ENCODE assay signal across 24 cellular contexts in genomic region chr3:138127636-138128365, GRCh38. TPM values are rescaled to one million over a fixed set of nuclear protein-coding genes. Genes with fewer than 3 reads are reported as not detected.
"Had no signal": no experiment of that assay in that cellular context is flagged by ENCODE, and none has a peak within 500 bp of the region (broad histone marks: within the 10 kb centered on the region; RNA-seq: fewer than 3 reads in every experiment).

No MANE protein-coding gene starts in this region.

- H3K27ac Mint-ChIP-seq: effector memory CD8-positive, alpha-beta T cell; naive thymus-derived CD4-positive, alpha-beta T cell; nephron progenitor cell had no signal

- H3K36me3 ChIP-seq: heart left ventricle, neutrophil, sigmoid colon, stomach, thoracic aorta, transverse colon had no signal

- DNase-seq: cortex of kidney; effector memory CD8-positive, alpha-beta T cell; heart left ventricle; hippocampal formation; mesendoderm; naive thymus-derived CD4-positive, alpha-beta T cell; nephron progenitor cell; sigmoid colon; small intestine; stimulated activated CD4-positive, alpha-beta T cell treated with anti-CD3 and anti-CD28 coated beads, Interleukin-12 subunit alpha, Interleukin-12 subunit beta, amount 100 ng/mL, for 4 hours; stimulated activated naive CD4-positive, alpha-beta T cell; stomach; substantia nigra; transverse colon had no signal

- H3K9me3 Mint-ChIP-seq: effector memory CD8-positive, alpha-beta T cell had no signal

- H3K9me3 ChIP-seq: neutrophil, sigmoid colon, stomach, thoracic aorta, transverse colon had no signal

- ATAC-seq: effector memory CD8-positive, alpha-beta T cell; heart left ventricle; naive thymus-derived CD4-positive, alpha-beta T cell had no signal

- H3K4me3 Mint-ChIP-seq: effector memory CD8-positive, alpha-beta T cell; naive thymus-derived CD4-positive, alpha-beta T cell; nephron progenitor cell had no signal

- H3K27ac ChIP-seq: heart left ventricle, neutrophil, sigmoid colon, stomach, thoracic aorta, transverse colon had no signal

- H3K27me3 ChIP-seq: heart left ventricle, neutrophil, sigmoid colon, transverse colon had no signal

- H3K4me3 ChIP-seq: heart left ventricle, sigmoid colon, thoracic aorta, transverse colon had no signal

- H3K36me3 Mint-ChIP-seq: naive thymus-derived CD4-positive, alpha-beta T cell had no signal

RNA-seq across cellular contexts. Expression of gene A4GNT, which starts 4.4 kb away (rescaled TPM):
- total RNA-seq: epithelial cell of proximal tubule; frontal cortex; glomerular endothelial cell; heart left ventricle; kidney epithelial cell; lung microvascular endothelial cell; naive thymus-derived CD4-positive, alpha-beta T cell; osteoblast; pulmonary artery endothelial cell; sigmoid colon; thoracic aorta; transverse colon; ureter had no signal
